Comparison of ENCODE assay signal across 1 cellular context in the genomic region with DNA sequence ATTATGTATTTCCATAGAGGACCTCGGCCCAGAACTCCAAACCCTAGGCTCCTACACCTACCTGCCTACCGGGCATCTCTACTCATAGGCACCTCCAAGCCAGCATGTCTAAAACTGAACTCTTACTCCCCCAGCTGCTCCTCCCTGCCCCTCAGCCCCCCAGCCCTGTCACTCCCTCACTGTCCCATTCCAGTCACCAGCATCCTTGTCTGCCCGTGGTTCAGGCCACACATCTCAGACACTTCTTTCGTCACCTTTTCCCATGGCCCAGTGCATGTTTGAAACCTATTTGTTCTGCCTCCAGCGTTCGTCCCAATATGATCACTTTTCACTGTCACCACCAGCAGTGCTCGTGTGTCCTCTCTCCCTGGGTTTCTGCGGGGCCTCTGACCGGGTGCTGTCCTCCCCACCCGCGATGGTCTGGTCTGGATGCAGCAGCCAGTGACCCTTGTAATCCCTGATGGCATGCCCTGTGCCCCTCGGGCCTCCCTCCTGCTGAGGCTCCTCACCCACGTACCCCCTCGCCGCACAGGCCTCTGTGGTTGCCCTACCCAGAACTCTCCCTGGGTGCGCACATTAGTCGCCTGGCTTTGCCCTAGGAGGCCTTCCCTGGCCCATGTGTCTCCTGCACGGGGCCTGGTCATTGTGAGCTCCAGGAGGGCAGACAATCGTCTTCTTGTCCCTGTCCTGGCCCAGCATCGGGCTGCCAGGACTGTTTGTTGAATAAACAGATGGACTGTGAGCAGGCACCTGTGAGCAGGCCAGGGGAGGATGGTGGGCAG.
TF ChIP-seq lines count a peak whose summit lies in the region.

No MANE protein-coding gene starts in this region.

TF ChIP-seq in HepG2, 621 proteins besides CTCF, POLR2A, EP300 and RAD21 (continued from another document and continues in another):
- TF ChIP-seq ZNF687 (CRISPR knock-in tag; IDR thresholded peaks at IDR 0.05) (peak; percentile 70), HIC2 (CRISPR knock-in tag; IDR thresholded peaks at IDR 0.05; ENCODE audit: low read depth) (0 out of 2 replicates have a peak, but pooled peaks have one; percentile 28), CHCHD3 (CRISPR knock-in tag; IDR thresholded peaks at IDR 0.05) (no peak), ATF3 (CRISPR knock-in tag; IDR thresholded peaks at IDR 0.05) (no peak), WIZ (CRISPR knock-in tag; IDR thresholded peaks at IDR 0.05) (no peak), KIAA2018 (CRISPR knock-in tag; IDR thresholded peaks at IDR 0.05; ENCODE audit: borderline replicate concordance) (no peak), ZNF441 (CRISPR knock-in tag; IDR thresholded peaks at IDR 0.05; ENCODE audit: borderline replicate concordance) (no peak), KDM6A (CRISPR knock-in tag; IDR thresholded peaks at IDR 0.05; ENCODE audit: low read depth) (no peak), ZNF776 (CRISPR knock-in tag; IDR thresholded peaks at IDR 0.05) (no peak), PHB2 (IDR thresholded peaks at IDR 0.05; ENCODE audit: partially characterized antibody) (no peak), STAG1 (CRISPR knock-in tag; IDR thresholded peaks at IDR 0.05) (no peak), CREBL2 (CRISPR knock-in tag; IDR thresholded peaks at IDR 0.05; ENCODE audit: borderline replicate concordance) (no peak), PAF1 (CRISPR knock-in tag; IDR thresholded peaks at IDR 0.05) (no peak), TBL1XR1 (IDR thresholded peaks at IDR 0.05; ENCODE audit: borderline replicate concordance, low read length, partially characterized antibody) (no peak), KLF15 (CRISPR knock-in tag; IDR thresholded peaks at IDR 0.05; ENCODE audit: borderline replicate concordance) (no peak), ZNF784 (CRISPR knock-in tag; IDR thresholded peaks at IDR 0.05; ENCODE audit: borderline replicate concordance) (no peak), ZNF263 (CRISPR knock-in tag; IDR thresholded peaks at IDR 0.05) (peak; percentile 50; the same call in 1 of the 2 replicates), ZNF879 (CRISPR knock-in tag; IDR thresholded peaks at IDR 0.05) (no peak), JUND (CRISPR knock-in tag; IDR thresholded peaks at IDR 0.05) (no peak)
- TF ChIP-seq, protein P1, sequence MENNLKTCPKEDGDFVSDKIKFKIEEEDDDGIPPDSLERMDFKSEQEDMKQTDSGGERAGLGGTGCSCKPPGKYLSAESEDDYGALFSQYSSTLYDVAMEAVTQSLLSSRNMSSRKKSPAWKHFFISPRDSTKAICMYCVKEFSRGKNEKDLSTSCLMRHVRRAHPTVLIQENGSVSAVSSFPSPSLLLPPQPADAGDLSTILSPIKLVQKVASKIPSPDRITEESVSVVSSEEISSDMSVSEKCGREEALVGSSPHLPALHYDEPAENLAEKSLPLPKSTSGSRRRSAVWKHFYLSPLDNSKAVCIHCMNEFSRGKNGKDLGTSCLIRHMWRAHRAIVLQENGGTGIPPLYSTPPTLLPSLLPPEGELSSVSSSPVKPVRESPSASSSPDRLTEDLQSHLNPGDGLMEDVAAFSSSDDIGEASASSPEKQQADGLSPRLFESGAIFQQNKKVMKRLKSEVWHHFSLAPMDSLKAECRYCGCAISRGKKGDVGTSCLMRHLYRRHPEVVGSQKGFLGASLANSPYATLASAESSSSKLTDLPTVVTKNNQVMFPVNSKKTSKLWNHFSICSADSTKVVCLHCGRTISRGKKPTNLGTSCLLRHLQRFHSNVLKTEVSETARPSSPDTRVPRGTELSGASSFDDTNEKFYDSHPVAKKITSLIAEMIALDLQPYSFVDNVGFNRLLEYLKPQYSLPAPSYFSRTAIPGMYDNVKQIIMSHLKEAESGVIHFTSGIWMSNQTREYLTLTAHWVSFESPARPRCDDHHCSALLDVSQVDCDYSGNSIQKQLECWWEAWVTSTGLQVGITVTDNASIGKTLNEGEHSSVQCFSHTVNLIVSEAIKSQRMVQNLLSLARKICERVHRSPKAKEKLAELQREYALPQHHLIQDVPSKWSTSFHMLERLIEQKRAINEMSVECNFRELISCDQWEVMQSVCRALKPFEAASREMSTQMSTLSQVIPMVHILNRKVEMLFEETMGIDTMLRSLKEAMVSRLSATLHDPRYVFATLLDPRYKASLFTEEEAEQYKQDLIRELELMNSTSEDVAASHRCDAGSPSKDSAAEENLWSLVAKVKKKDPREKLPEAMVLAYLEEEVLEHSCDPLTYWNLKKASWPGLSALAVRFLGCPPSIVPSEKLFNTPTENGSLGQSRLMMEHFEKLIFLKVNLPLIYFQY (CRISPR knock-in tag; IDR thresholded peaks at IDR 0.05; ENCODE audit: borderline replicate concordance): no peak
- TF ChIP-seq, protein P2, sequence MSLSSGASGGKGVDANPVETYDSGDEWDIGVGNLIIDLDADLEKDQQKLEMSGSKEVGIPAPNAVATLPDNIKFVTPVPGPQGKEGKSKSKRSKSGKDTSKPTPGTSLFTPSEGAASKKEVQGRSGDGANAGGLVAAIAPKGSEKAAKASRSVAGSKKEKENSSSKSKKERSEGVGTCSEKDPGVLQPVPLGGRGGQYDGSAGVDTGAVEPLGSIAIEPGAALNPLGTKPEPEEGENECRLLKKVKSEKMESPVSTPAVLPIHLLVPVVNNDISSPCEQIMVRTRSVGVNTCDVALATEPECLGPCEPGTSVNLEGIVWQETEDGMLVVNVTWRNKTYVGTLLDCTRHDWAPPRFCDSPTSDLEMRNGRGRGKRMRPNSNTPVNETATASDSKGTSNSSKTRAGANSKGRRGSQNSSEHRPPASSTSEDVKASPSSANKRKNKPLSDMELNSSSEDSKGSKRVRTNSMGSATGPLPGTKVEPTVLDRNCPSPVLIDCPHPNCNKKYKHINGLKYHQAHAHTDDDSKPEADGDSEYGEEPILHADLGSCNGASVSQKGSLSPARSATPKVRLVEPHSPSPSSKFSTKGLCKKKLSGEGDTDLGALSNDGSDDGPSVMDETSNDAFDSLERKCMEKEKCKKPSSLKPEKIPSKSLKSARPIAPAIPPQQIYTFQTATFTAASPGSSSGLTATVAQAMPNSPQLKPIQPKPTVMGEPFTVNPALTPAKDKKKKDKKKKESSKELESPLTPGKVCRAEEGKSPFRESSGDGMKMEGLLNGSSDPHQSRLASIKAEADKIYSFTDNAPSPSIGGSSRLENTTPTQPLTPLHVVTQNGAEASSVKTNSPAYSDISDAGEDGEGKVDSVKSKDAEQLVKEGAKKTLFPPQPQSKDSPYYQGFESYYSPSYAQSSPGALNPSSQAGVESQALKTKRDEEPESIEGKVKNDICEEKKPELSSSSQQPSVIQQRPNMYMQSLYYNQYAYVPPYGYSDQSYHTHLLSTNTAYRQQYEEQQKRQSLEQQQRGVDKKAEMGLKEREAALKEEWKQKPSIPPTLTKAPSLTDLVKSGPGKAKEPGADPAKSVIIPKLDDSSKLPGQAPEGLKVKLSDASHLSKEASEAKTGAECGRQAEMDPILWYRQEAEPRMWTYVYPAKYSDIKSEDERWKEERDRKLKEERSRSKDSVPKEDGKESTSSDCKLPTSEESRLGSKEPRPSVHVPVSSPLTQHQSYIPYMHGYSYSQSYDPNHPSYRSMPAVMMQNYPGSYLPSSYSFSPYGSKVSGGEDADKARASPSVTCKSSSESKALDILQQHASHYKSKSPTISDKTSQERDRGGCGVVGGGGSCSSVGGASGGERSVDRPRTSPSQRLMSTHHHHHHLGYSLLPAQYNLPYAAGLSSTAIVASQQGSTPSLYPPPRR (CRISPR knock-in tag; IDR thresholded peaks at IDR 0.05; ENCODE audit: borderline replicate concordance): no peak
